33 cellular contexts compared by ENCODE assay signal in genomic region chr9:1442105-1442504, GRCh38.
"Had no signal": no experiment of that assay in that cellular context is flagged by ENCODE, and none has a peak within 500 bp of the region (broad histone marks: within the 10 kb centered on the region; RNA-seq: fewer than 3 reads in every experiment).

No MANE protein-coding gene starts in this region.

- H3K9me3 ChIP-seq: adrenal gland, ascending aorta, body of pancreas, breast epithelium had no signal

- ATAC-seq: activated naive CD4-positive, alpha-beta T cell treated with anti-CD3 and anti-CD28 coated beads, Interleukin-2, amount 50 U/mL, for 72 hours; activated naive CD8-positive, alpha-beta T cell treated with anti-CD3 and anti-CD28 coated beads, Interleukin-2, amount 50 U/mL, for 24 hours; activated T-cell treated with anti-CD3 and anti-CD28 coated beads, Interleukin-2, amount 50 U/mL, for 4 hours; activated T-cell treated with anti-CD3 and anti-CD28 coated beads, Interleukin-2, amount 50 U/mL, for 72 hours; activated T-helper 17 cell treated with anti-CD3 and anti-CD28 coated beads, Interleukin-2, amount 50 U/mL, for 72 hours; body of pancreas had no signal

- H3K4me1 ChIP-seq: adrenal gland, ascending aorta, body of pancreas, breast epithelium had no signal

- DNase-seq: activated effector memory CD4-positive, alpha-beta T cell treated with anti-CD3 and anti-CD28 coated beads, Interleukin-2, amount 50 U/mL, for 16 hours; activated effector memory CD4-positive, alpha-beta T cell treated with Interleukin-2 at 50 U/mL for 16 hours; activated gamma-delta T cell; activated gamma-delta T cell treated with Interleukin-2 at 50 U/mL for 16 hours; activated naive CD4-positive, alpha-beta T cell; activated naive CD4-positive, alpha-beta T cell treated with anti-CD3 and anti-CD28 coated beads for 36 hours; activated naive CD4-positive, alpha-beta T cell treated with anti-CD3 and anti-CD28 coated beads, Interleukin-2, amount 10 ng/mL, durations not matched to agents 7 days and 5 days; activated naive CD4-positive, alpha-beta T cell treated with anti-CD3 and anti-CD28 coated beads, Interleukin-2, amount 50 U/mL, for 16 hours; activated naive CD4-positive, alpha-beta T cell treated with Interleukin-2 at 50 U/mL for 16 hours; activated naive CD8-positive, alpha-beta T cell treated with anti-CD3 and anti-CD28 coated beads for 36 hours; activated naive CD8-positive, alpha-beta T cell treated with anti-CD3 and anti-CD28 coated beads, Interleukin-2, amount 10 ng/mL, durations not matched to agents 7 days and 5 days; activated naive CD8-positive, alpha-beta T cell treated with anti-CD3 and anti-CD28 coated beads, Interleukin-2, amount 50 U/mL, for 24 hours; activated T-cell treated with anti-CD3 and anti-CD28 coated beads, Interleukin-2, amount 50 U/mL, for 1 hour; activated T-cell treated with anti-CD3 and anti-CD28 coated beads, Interleukin-2, amount 50 U/mL, for 24 hours; activated T-cell treated with anti-CD3 and anti-CD28 coated beads, Interleukin-2, amount 50 U/mL, for 4 hours; activated T-cell treated with anti-CD3 and anti-CD28 coated beads, Interleukin-2, amount 50 U/mL, for 48 hours; activated T-cell treated with anti-CD3 and anti-CD28 coated beads, Interleukin-2, amount 50 U/mL, for 72 hours; adrenal gland; amniotic stem cell; amygdala; anterior cingulate cortex; aorta; body of pancreas; brain microvascular endothelial cell; caudate nucleus; central memory CD4-positive, alpha-beta T cell; cerebellar nuclear complex had no signal

- H3K27ac ChIP-seq: adrenal gland, ascending aorta, body of pancreas, brain microvascular endothelial cell, breast epithelium, cardiac muscle cell had no signal

- H3K36me3 ChIP-seq: adrenal gland, ascending aorta, brain microvascular endothelial cell, breast epithelium, cardiac muscle cell had no signal

- H3K27me3 ChIP-seq: adrenal gland, ascending aorta, body of pancreas, brain microvascular endothelial cell, breast epithelium, cardiac muscle cell had no signal

- H3K4me3 ChIP-seq: adrenal gland, ascending aorta, body of pancreas, breast epithelium, cardiac muscle cell had no signal

- FAIRE-seq: astrocyte had no signal
